14 cellular contexts compared by ENCODE assay signal in genomic region chr11:15568440-15568839, GRCh38.
"Had no signal": no experiment of that assay in that cellular context is flagged by ENCODE, and none has a peak within 500 bp of the region (broad histone marks: within the 10 kb centered on the region; RNA-seq: fewer than 3 reads in every experiment).

No MANE protein-coding gene starts in this region.

- DNase-seq: activated B cell treated with CpG ODN at 0.5 μM for 24 hours; activated CD4-positive, alpha-beta T cell treated with anti-CD3 and anti-CD28 coated beads, Interleukin-2, amount 10 ng/mL, durations not matched to agents 24 days and 14 days; activated CD8-positive, alpha-beta memory T cell treated with anti-CD3 and anti-CD28 coated beads, Interleukin-2, amount 50 U/mL, for 4 hours; activated CD8-positive, alpha-beta T cell treated with anti-CD3 and anti-CD28 coated beads, Interleukin-2, amount 10 ng/mL, durations not matched to agents 7 days and 5 days; activated gamma-delta T cell; activated T-cell treated with anti-CD3 and anti-CD28 coated beads, Interleukin-2, amount 50 U/mL, for 48 hours; hippocampal formation; left lung; naive thymus-derived CD8-positive, alpha-beta T cell; retina; stimulated activated CD4-positive, alpha-beta T cell treated with anti-CD3 and anti-CD28 coated beads, Interleukin-2, amount 100 ng/mL, for 48 hours; stimulated activated naive B cell treated with anti-CD40 and anti-IgM and Interleukin-4, amounts not matched to agents 10 μg/mL and 1 μg/mL and 100 μg/mL, for 72 hours; thyroid gland had no signal

- H3K27me3 Mint-ChIP-seq: activated B cell treated with CpG ODN at 0.5 μM for 24 hours; activated CD4-positive, alpha-beta T cell treated with anti-CD3 and anti-CD28 coated beads, Interleukin-2, amount 10 ng/mL, durations not matched to agents 24 days and 14 days; stimulated activated naive B cell treated with anti-CD40 and anti-IgM and Interleukin-4, amounts not matched to agents 10 μg/mL and 1 μg/mL and 100 μg/mL, for 72 hours had no signal

- H3K4me3 ChIP-seq: left lung, thyroid gland had no signal

- H3K4me3 Mint-ChIP-seq: activated B cell treated with CpG ODN at 0.5 μM for 24 hours; activated CD4-positive, alpha-beta T cell treated with anti-CD3 and anti-CD28 coated beads, Interleukin-2, amount 10 ng/mL, durations not matched to agents 24 days and 14 days; activated CD8-positive, alpha-beta T cell treated with anti-CD3 and anti-CD28 coated beads, Interleukin-2, amount 10 ng/mL, durations not matched to agents 7 days and 5 days; stimulated activated naive B cell treated with anti-CD40 and anti-IgM and Interleukin-4, amounts not matched to agents 10 μg/mL and 1 μg/mL and 100 μg/mL, for 72 hours had no signal

- H3K4me1 Mint-ChIP-seq: activated B cell treated with CpG ODN at 0.5 μM for 24 hours; activated CD4-positive, alpha-beta T cell treated with anti-CD3 and anti-CD28 coated beads, Interleukin-2, amount 10 ng/mL, durations not matched to agents 24 days and 14 days; naive thymus-derived CD8-positive, alpha-beta T cell; stimulated activated naive B cell treated with anti-CD40 and anti-IgM and Interleukin-4, amounts not matched to agents 10 μg/mL and 1 μg/mL and 100 μg/mL, for 72 hours had no signal

- H3K9me3 Mint-ChIP-seq: activated B cell treated with CpG ODN at 0.5 μM for 24 hours; activated CD4-positive, alpha-beta T cell treated with anti-CD3 and anti-CD28 coated beads, Interleukin-2, amount 10 ng/mL, durations not matched to agents 24 days and 14 days had no signal

- H3K36me3 Mint-ChIP-seq: activated naive CD4-positive, alpha-beta T cell treated with anti-CD3 and anti-CD28 coated beads, Interleukin-2, amount 50 U/mL, for 72 hours; naive thymus-derived CD8-positive, alpha-beta T cell; stimulated activated naive B cell treated with anti-CD40 and anti-IgM and Interleukin-4, amounts not matched to agents 10 μg/mL and 1 μg/mL and 100 μg/mL, for 72 hours had no signal

- H3K27ac Mint-ChIP-seq: activated B cell treated with CpG ODN at 0.5 μM for 24 hours; activated CD4-positive, alpha-beta T cell treated with anti-CD3 and anti-CD28 coated beads, Interleukin-2, amount 10 ng/mL, durations not matched to agents 24 days and 14 days; activated CD8-positive, alpha-beta T cell treated with anti-CD3 and anti-CD28 coated beads, Interleukin-2, amount 10 ng/mL, durations not matched to agents 7 days and 5 days; activated naive CD4-positive, alpha-beta T cell treated with anti-CD3 and anti-CD28 coated beads, Interleukin-2, amount 50 U/mL, for 72 hours; naive thymus-derived CD8-positive, alpha-beta T cell; stimulated activated naive B cell treated with anti-CD40 and anti-IgM and Interleukin-4, amounts not matched to agents 10 μg/mL and 1 μg/mL and 100 μg/mL, for 72 hours had no signal
